Comparison of ENCODE assay signal across 8 cellular contexts in the genomic region with DNA sequence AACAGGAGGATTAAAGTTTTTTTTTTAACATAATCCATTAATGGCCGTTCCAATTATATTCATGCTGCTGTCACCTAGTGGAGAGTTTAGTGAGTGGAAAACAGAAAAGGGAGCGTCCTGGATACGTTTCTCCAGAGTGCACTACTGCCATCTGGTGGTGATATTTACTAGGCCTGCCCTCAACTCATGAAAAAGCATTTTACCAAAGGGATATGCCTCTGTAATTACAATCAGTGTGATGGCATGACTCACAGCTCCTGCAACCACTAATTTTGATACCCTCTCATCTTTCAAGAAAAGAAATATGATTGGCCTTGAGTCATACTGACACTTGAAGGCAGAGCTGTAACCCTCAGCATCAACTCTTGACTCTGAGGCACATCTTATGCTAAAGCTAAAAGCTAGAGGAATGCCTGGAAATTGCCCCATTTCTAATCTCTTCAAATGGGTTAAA. TPM values are rescaled to one million over a fixed set of nuclear protein-coding genes. Genes with fewer than 3 reads are reported as not detected.
A peak's percentile ranks its signal among the peaks of the same experiment; 100 is the strongest.
DNase-seq lines count a peak whose midpoint lies in the region; ATAC-seq and TF ChIP-seq lines count a peak whose summit lies in the region.

No MANE protein-coding gene starts in this region.

- H3K79me2 ChIP-seq in OCI-LY1 (ENCODE audit: insufficient read depth, low read length), result no peaks in the 10 kb centered on the region
- H3K79me2 ChIP-seq in neural cell (replicated peaks; ENCODE audit: insufficient read depth, low read length), result no peaks in the 10 kb centered on the region

- H3K4me2 ChIP-seq in OCI-LY1 (ENCODE audit: low read length) (no peak overlapping the region), neural cell (ENCODE audit: low read length) (no peak overlapping the region)

- no peak overlapping the region for H2AFZ ChIP-seq in OCI-LY1 (ENCODE audit: low read length)
- H2AFZ ChIP-seq in neural cell (ENCODE audit: low read depth, low read length), result no peak overlapping the region

- H4K20me1 ChIP-seq in OCI-LY1 (ENCODE audit: insufficient read depth, low read length) (no peaks in the 10 kb centered on the region), neural cell (ENCODE audit: insufficient read depth) (no peaks in the 10 kb centered on the region)

- peak; percentile 97 for TF ChIP-seq RAD21 in Ishikawa (IDR thresholded peaks at IDR 0.05; ENCODE audit: low read depth)
- TF ChIP-seq RAD21 in neural cell (conservative IDR thresholded peaks at IDR 0.05), result peak; percentile 98

- TF ChIP-seq POLR2A in thyroid gland (IDR thresholded peaks at IDR 0.05), result no peak

- intact Hi-C loops in thyroid gland (cut with DNase I), result no loop called here

- no peaks in the 10 kb centered on the region for H3F3A ChIP-seq in OCI-LY1 (ENCODE audit: insufficient read depth, low read length)
- H3F3A ChIP-seq in neural cell (ENCODE audit: insufficient read depth, low read length, poor library complexity, severe bottlenecking), result no peaks in the 10 kb centered on the region

- no peak for TF ChIP-seq EP300 in Ishikawa (IDR thresholded peaks at IDR 0.05; ENCODE audit: borderline replicate concordance)
- TF ChIP-seq EP300 in neural cell (conservative IDR thresholded peaks at IDR 0.05; ENCODE audit: poor library complexity, severe bottlenecking), result no peak

- H3K9me2 ChIP-seq in OCI-LY1 (ENCODE audit: low read depth, low read length) (no peaks in the 10 kb centered on the region), neural cell (ENCODE audit: insufficient read depth, low read length) (no peaks in the 10 kb centered on the region)

- H3K9me3 ChIP-seq in OCI-LY1 (ENCODE audit: low read length) (no peaks in the 10 kb centered on the region), neural cell (ENCODE audit: low read length) (no peaks in the 10 kb centered on the region), thyroid gland (no peaks in the 10 kb centered on the region)

- H3K27me3 ChIP-seq in OCI-LY1 (ENCODE audit: insufficient read depth, low read length), result no peaks in the 10 kb centered on the region
- H3K27me3 ChIP-seq in neural cell (ENCODE audit: insufficient read depth, low read depth, low read length), result no peaks in the 10 kb centered on the region
- no peaks in the 10 kb centered on the region for H3K27me3 ChIP-seq in thyroid gland

- TF ChIP-seq CTCF in OCI-LY1 (IDR thresholded peaks at IDR 0.05; ENCODE audit: low read length), result peak; percentile 99
- TF ChIP-seq CTCF in neural cell (IDR thresholded peaks at IDR 0.05; ENCODE audit: poor library complexity, severe bottlenecking), result peak; percentile 99
- TF ChIP-seq CTCF in thyroid gland (IDR thresholded peaks at IDR 0.05), result peak; percentile 85 to 97 (median 94)

- peak; percentile 93 for ATAC-seq in GM21786 (IDR thresholded peaks at IDR 0.05; ENCODE audit: unreplicated experiment)

- H3K36me3 ChIP-seq in OCI-LY1 (ENCODE audit: insufficient read depth, low read length) (no peaks in the 10 kb centered on the region), neural cell (ENCODE audit: insufficient read depth, low read length) (no peaks in the 10 kb centered on the region), thyroid gland (no peaks in the 10 kb centered on the region)

- H3K9ac ChIP-seq in OCI-LY1 (ENCODE audit: low read length), result no peak overlapping the region
- no peak overlapping the region for H3K9ac ChIP-seq in neural cell (ENCODE audit: low read length)

- H3K4me1 ChIP-seq in OCI-LY1 (ENCODE audit: insufficient read depth, low read length, severe bottlenecking) (no peaks in the 10 kb centered on the region), thyroid gland (no peaks in the 10 kb centered on the region)

- 0 to 1% methylated on average over 3 of the region's 3 CpGs for WGBS in thyroid gland, 2 donors

- H3K4me3 ChIP-seq in OCI-LY1 (ENCODE audit: low read depth, low read length, poor library complexity, severe bottlenecking), result no peak overlapping the region
- H3K4me3 ChIP-seq in neural cell (ENCODE audit: low read length), result no peak overlapping the region
- H3K4me3 ChIP-seq in thyroid gland (replicated peaks in 1 of 3), result no peak overlapping the region

- DNase-seq in GDM1 (lab: John Stamatoyannopoulos, UW) (peak; percentile 54), activated T-cell treated with anti-CD3 and anti-CD28 coated beads for 4 hours (peak; percentile 40), fibroblast of gingiva (ENCODE audit: low read depth) (peak; percentile 81), thyroid gland (peak; percentile 56 to 62)

- H3K27ac ChIP-seq in OCI-LY1 (ENCODE audit: low read depth, low read length, poor library complexity, severe bottlenecking) (no peak overlapping the region), neural cell (ENCODE audit: low read length) (no peak overlapping the region), thyroid gland (no peak overlapping the region)

TF ChIP-seq in Ishikawa, 13 proteins besides CTCF, POLR2A, EP300 and RAD21:
- TF ChIP-seq TCF12 (IDR thresholded peaks at IDR 0.05; ENCODE audit: low read depth) (no peak), YY1 (IDR thresholded peaks at IDR 0.05; ENCODE audit: low read depth) (peak; percentile 78)
TF ChIP-seq in Ishikawa: peak in this region for 1.

TF ChIP-seq in neural cell, 6 proteins besides CTCF, POLR2A, EP300 and RAD21:
- TF ChIP-seq SMC3 (conservative IDR thresholded peaks at IDR 0.05; ENCODE audit: poor library complexity) (peak; percentile 99), TAF1 (IDR thresholded peaks at IDR 0.05; ENCODE audit: low read depth) (no peak)
TF ChIP-seq in neural cell: peak in this region for 1.

RNA-seq across cellular contexts. Expression of a gene that starts 20.1 kb away (rescaled TPM):
- polyA plus RNA-seq in neural cell, result 0.19 TPM in 1 of 2 replicates, not detected in the other
- polyA minus RNA-seq in neural cell, result not detected in 2 replicates
- total RNA-seq in thyroid gland, result not detected
